17 cellular contexts compared by ENCODE assay signal in genomic region chr1:53683986-53684740, GRCh38. TPM values are rescaled to one million over a fixed set of nuclear protein-coding genes. Genes with fewer than 3 reads are reported as not detected.
DNase-seq lines count a peak whose midpoint lies in the region; ATAC-seq, FAIRE-seq and TF ChIP-seq lines count a peak whose summit lies in the region.
"Had no signal": no experiment of that assay in that cellular context is flagged by ENCODE, and none has a peak within 500 bp of the region (broad histone marks: within the 10 kb centered on the region; RNA-seq: fewer than 3 reads in every experiment).

No MANE protein-coding gene starts in this region.

- peak; percentile 8 for DNase-seq in Right ventricle myocardium superior
- DNase-seq in left ventricle myocardium superior, result no peak
- DNase-seq in NCI-H69 (lab: John Stamatoyannopoulos, UW), result peak; percentile 22
- no peak for DNase-seq in fibroblast of pulmonary artery (ENCODE audit: low read depth)
- DNase-seq in urothelium cell line (ENCODE audit: low spot score), result peak; percentile 21
- DNase-seq in activated gamma-delta T cell treated with Interleukin-2 at 50 U/mL for 16 hours, result no peak
- no peak for DNase-seq in effector CD4-positive, alpha-beta T cell
- no peak for DNase-seq in GM19239 (ENCODE audit: insufficient read length, low spot score)
- DNase-seq: activated B cell treated with CpG ODN at 0.5 μM for 24 hours; activated CD8-positive, alpha-beta memory T cell treated with anti-CD3 and anti-CD28 coated beads, Interleukin-2, amount 50 U/mL, for 4 hours; immature natural killer cell; NCI-H2029; psoas muscle; trophoblast cell had no signal

- peak; percentile 4 for TF ChIP-seq CTCF in fibroblast of pulmonary artery (IDR thresholded peaks at IDR 0.05; ENCODE audit: low read length, missing control alignments)

- H3K4me3 ChIP-seq in fibroblast of pulmonary artery (replicated peaks; ENCODE audit: low read depth, low read length), result no peak overlapping the region
- H3K4me3 ChIP-seq: BLaER1, psoas muscle had no signal

- FAIRE-seq in urothelium cell line (lab: Jason Lieb, UNC) (no peak), GM19239 (lab: Jason Lieb, UNC) (no peak)
- FAIRE-seq: GM12892 had no signal

- ATAC-seq in Right ventricle myocardium superior (ENCODE audit: poor library complexity), result no peak
- ATAC-seq in left ventricle myocardium superior, result no peak
- ATAC-seq: psoas muscle had no signal

- intact Hi-C loops in Right ventricle myocardium superior (cut with DNase I) (no loop called here), left ventricle myocardium superior (cut with micrococcal nuclease) (no loop called here)

RNA-seq across cellular contexts. Expression of gene GLIS1, which starts 54.8 kb away (rescaled TPM):
- total RNA-seq in Right ventricle myocardium superior (0.08 TPM), left ventricle myocardium superior (not detected)
- total RNA-seq: activated B cell treated with CpG ODN at 0.5 μM for 24 hours, mononuclear cell had no signal

Comparison
In these comparisons a context has a peak if more than half of its experiments do, and no peak if none do; other contexts are left out.
1. DNase-seq: peak in Right ventricle myocardium superior (single experiment), NCI-H69 (single experiment) and urothelium cell line (single experiment); none in left ventricle myocardium superior (single experiment), fibroblast of pulmonary artery (single experiment), activated gamma-delta T cell treated with Interleukin-2 at 50 U/mL for 16 hours (single experiment), effector CD4-positive, alpha-beta T cell (single experiment) and GM19239 (single experiment).